ENCODE assay signal across 8 cellular contexts in the genomic region with DNA sequence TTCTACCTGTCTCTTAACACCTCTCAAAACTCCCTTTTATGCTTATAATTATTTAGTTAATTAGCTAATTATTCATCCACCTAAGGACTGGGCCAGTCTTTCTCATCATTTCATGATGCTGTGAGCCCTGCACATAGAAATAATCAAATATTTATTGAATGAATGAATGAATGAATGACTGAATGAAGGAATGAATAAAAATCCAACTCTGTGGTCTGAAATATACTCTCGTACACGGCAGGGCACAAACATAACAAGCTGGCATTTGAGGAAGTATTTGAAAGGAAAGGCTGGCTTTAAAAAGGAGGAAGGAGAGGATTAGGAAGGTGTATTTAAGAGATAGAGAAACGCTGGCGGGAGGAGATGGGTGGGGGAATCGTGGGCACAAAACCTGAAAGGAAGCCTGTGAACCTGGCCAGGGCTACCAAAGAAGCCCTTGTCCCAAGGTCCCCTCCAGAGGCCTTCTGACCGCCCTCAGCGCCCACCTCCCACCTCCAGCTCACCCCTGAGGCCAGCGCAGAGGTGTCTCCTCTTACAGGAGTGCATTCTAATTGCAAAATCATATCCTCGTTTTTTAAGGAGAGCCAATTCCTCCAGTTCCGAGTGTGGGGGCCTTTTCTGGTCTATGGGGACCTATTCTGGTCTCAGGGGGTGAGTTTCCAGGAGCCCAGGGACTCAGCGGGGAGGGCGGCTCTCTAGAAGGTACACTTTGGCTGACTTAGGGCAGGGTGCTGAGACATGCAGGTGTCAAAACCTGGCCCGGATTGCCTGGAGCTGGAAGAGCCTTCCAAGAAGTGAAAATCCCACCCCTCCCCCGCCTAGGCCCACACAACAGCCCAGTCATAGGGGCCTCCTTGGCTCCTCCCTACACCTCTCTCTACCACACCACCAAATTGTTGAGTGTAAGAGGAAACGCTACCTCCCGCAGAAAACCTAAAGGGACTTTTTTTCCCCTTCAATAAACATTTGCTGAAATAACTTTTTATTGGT. TPM values are rescaled to one million over a fixed set of nuclear protein-coding genes. Genes with fewer than 3 reads are reported as not detected.
DNase-seq lines count a peak whose midpoint lies in the region; ATAC-seq and TF ChIP-seq lines count a peak whose summit lies in the region.

No MANE protein-coding gene starts in this region.

- no peak for TF ChIP-seq CTCF in Caco-2 (IDR thresholded peaks at IDR 0.05; ENCODE audit: insufficient read depth in 1 of 2, low read depth in 1 of 2, low read length in 1 of 2, severe bottlenecking in 1 of 2, unreplicated experiment in 1 of 2)
- TF ChIP-seq CTCF in neural progenitor cell (IDR thresholded peaks at IDR 0.05) = no peak

- POLR2A ChIA-PET in Caco-2 (lab: Charles Lee) = interaction anchor here (1.0 kb wide), 1 partner anchor 9 kb away, joined by 8 read pairs; the partner anchor contains the start of gene JDP2

- H3K4me3 ChIP-seq in Caco-2 (ENCODE audit: low read depth, low read length) (peak overlapping the region; percentile 10; the same call in 1 of the 2 replicates), neural progenitor cell (peak overlapping the region; percentile 36)

- no peaks in the 10 kb centered on the region for H3F3A ChIP-seq in neural progenitor cell (ENCODE audit: low read depth)

- H3K36me3 ChIP-seq in Caco-2 (ENCODE audit: control insufficient read depth, insufficient read depth, low read length) (no peaks in the 10 kb centered on the region), neural progenitor cell (no peaks in the 10 kb centered on the region)

- H3K36me3 Mint-ChIP-seq in Caco-2 (ENCODE audit: insufficient read depth, unreplicated experiment) (no peaks in the 10 kb centered on the region), neural progenitor cell (no peaks in the 10 kb centered on the region)

- intact Hi-C loops in Caco-2 (cut with micrococcal nuclease; ENCODE audit: unreplicated experiment) = no loop called here

- H3K27ac ChIP-seq in neural progenitor cell = no peak overlapping the region

- H3K27me3 ChIP-seq in Caco-2 (replicated peaks; ENCODE audit: control insufficient read depth, insufficient read depth, low read length) = no peaks in the 10 kb centered on the region
- H3K27me3 ChIP-seq in neural progenitor cell = no peaks in the 10 kb centered on the region

- ATAC-seq in GM21515 (IDR thresholded peaks at IDR 0.05; ENCODE audit: unreplicated experiment) (peak; percentile 79), GM18498 (IDR thresholded peaks at IDR 0.05; ENCODE audit: unreplicated experiment) (no peak)

- peaks cover 16% of the 10 kb centered on the region for H3K4me1 Mint-ChIP-seq in Caco-2 (ENCODE audit: low read depth, unreplicated experiment)
- H3K4me1 Mint-ChIP-seq in neural progenitor cell = peaks cover 18% of the 10 kb centered on the region

- H3K27ac Mint-ChIP-seq in Caco-2 (ENCODE audit: unreplicated experiment) = peak overlapping the region; percentile 51
- no peak overlapping the region for H3K27ac Mint-ChIP-seq in neural progenitor cell

- H3K9me3 Mint-ChIP-seq in Caco-2 (ENCODE audit: unreplicated experiment) = no peaks in the 10 kb centered on the region
- no peaks in the 10 kb centered on the region for H3K9me3 Mint-ChIP-seq in neural progenitor cell

- H2AFZ ChIP-seq in neural progenitor cell (replicated peaks) = peak overlapping the region; percentile 60

- H3K4me1 ChIP-seq in Caco-2 (peaks cover 36% of the 10 kb centered on the region), neural progenitor cell (peaks cover 23% of the 10 kb centered on the region)

- BruUV-seq in Caco-2 (replicated peaks; lab: Mats Ljungman, UMichigan) = no TSS peak

- no peaks in the 10 kb centered on the region for H3K79me2 ChIP-seq in neural progenitor cell (ENCODE audit: low read depth)

- H3K4me3 Mint-ChIP-seq in Caco-2 (ENCODE audit: unreplicated experiment) (peak overlapping the region; percentile 66), neural progenitor cell (peak overlapping the region; percentile 71)

- H3K4me2 ChIP-seq in neural progenitor cell = peak overlapping the region; percentile 64

- H3K9ac ChIP-seq in neural progenitor cell = no peak overlapping the region

- CTCF ChIA-PET in Caco-2 (lab: Charles Lee) = interaction anchor here (0.5 to 0.9 kb wide), 3 partner anchors 9 to 118 kb away, joined by 3 to 5 read pairs (median 3); partner anchors contain the start of gene JDP2

- in situ Hi-C loops in T47D (cut with HindIII; ENCODE audit: low pct_unique_long_range_greater_than_20kb, low sequenced_read_pairs) = no loop called here

- H3K9me3 ChIP-seq in Caco-2 = 0 out of 2 replicates have a peak, but pooled peaks cover 2% of the 10 kb centered on the region
- no peaks in the 10 kb centered on the region for H3K9me3 ChIP-seq in neural progenitor cell (ENCODE audit: low read depth)

- peak; percentile 51 to 56 for DNase-seq in Caco-2
- DNase-seq in NCI-H69 (lab: John Stamatoyannopoulos, UW) = peak; percentile 25
- peak; percentile 68 to 73 for DNase-seq in T47D (ENCODE audit: low read depth in 1 of 2, low spot score in 1 of 2)
- peak; percentile 78 for DNase-seq in neural progenitor cell (ENCODE audit: low spot score)
- no peak for DNase-seq in HuH-7 (ENCODE audit: low spot score)
- DNase-seq in SHP77 treated with DMSO at 0.1 percent for 48 hours (lab: John Stamatoyannopoulos, UW) = no peak

- H3K27me3 Mint-ChIP-seq in Caco-2 (ENCODE audit: insufficient read depth, unreplicated experiment) = no peaks in the 10 kb centered on the region
- H3K27me3 Mint-ChIP-seq in neural progenitor cell (ENCODE audit: insufficient read depth, low read depth) = peaks cover 7% of the 10 kb centered on the region

- H4K20me1 ChIP-seq in neural progenitor cell (ENCODE audit: low read depth) = no peaks in the 10 kb centered on the region

RNA-seq across cellular contexts. Expression of gene JDP2, which starts 8.7 kb away (rescaled TPM):
- total RNA-seq in Caco-2 (2022) = 95.7 TPM in 2 replicates
- 2.5 and 8.4 TPM in 2 replicates for total RNA-seq in neural progenitor cell (ENCODE audit: low replicate concordance)

Comparison
In these comparisons a context has a peak if more than half of its experiments do, and no peak if none do; other contexts are left out.
1. DNase-seq: peak in Caco-2 (2 of 2), NCI-H69 (single experiment), T47D (2 of 2) and neural progenitor cell (single experiment); none in HuH-7 (single experiment) and SHP77 treated with DMSO at 0.1 percent for 48 hours (single experiment).
2. RNA of gene JDP2, which starts 8.7 kb away (total RNA-seq): 95.7 TPM in Caco-2; 2.5 to 8.4 TPM in neural progenitor cell; every median in the first group is over 10 times any median in the second.